10 cellular contexts compared by ENCODE assay signal in genomic region chrX:56798866-56799864, GRCh38.
DNase-seq lines count a peak whose midpoint lies in the region; ATAC-seq and TF ChIP-seq lines count a peak whose summit lies in the region.
"Had no signal": no experiment of that assay in that cellular context is flagged by ENCODE, and none has a peak within 500 bp of the region (broad histone marks: within the 10 kb centered on the region; RNA-seq: fewer than 3 reads in every experiment).

No MANE protein-coding gene starts in this region.

- no peaks in the 10 kb centered on the region for H3K36me3 ChIP-seq in OCI-LY1 (ENCODE audit: insufficient read depth, low read length)

- H3K4me1 Mint-ChIP-seq in activated CD4-positive, alpha-beta T cell treated with anti-CD3 and anti-CD28 coated beads for 36 hours: peaks cover 52% of the 10 kb centered on the region

- ATAC-seq in activated CD4-positive, alpha-beta T cell treated with anti-CD3 and anti-CD28 coated beads for 36 hours: no peak
- ATAC-seq in sciatic nerve: peak; percentile 74

- H3K9me3 ChIP-seq in OCI-LY1 (ENCODE audit: low read length): no peaks in the 10 kb centered on the region

- H3F3A ChIP-seq in OCI-LY1 (ENCODE audit: insufficient read depth, low read length): no peaks in the 10 kb centered on the region

- H3K9me2 ChIP-seq in OCI-LY1 (ENCODE audit: low read depth, low read length): no peaks in the 10 kb centered on the region

- H3K36me3 Mint-ChIP-seq in activated CD4-positive, alpha-beta T cell treated with anti-CD3 and anti-CD28 coated beads for 36 hours (ENCODE audit: low read depth): peaks cover 4% of the 10 kb centered on the region

- peak overlapping the region; percentile 88 for H3K27ac ChIP-seq in OCI-LY1 (ENCODE audit: low read depth, low read length, poor library complexity, severe bottlenecking)

- intact Hi-C loops in activated CD4-positive, alpha-beta T cell treated with anti-CD3 and anti-CD28 coated beads for 36 hours (cut with DNase I, micrococcal nuclease): no loop called here
- intact Hi-C loops in sciatic nerve (cut with DNase I): no loop called here

- TF ChIP-seq POLR2A in erythroblast (IDR thresholded peaks at IDR 0.05; ENCODE audit: low read length): no peak

- POLR2A ChIA-PET in activated CD4-positive, alpha-beta T cell treated with anti-CD3 and anti-CD28 coated beads for 36 hours (lab: Charles Lee): no interaction called here

- no peak overlapping the region for H3K9ac ChIP-seq in OCI-LY1 (ENCODE audit: low read length)

- H3K9me3 Mint-ChIP-seq in activated CD4-positive, alpha-beta T cell treated with anti-CD3 and anti-CD28 coated beads for 36 hours (ENCODE audit: low read depth): no peaks in the 10 kb centered on the region

- H3K4me1 ChIP-seq in OCI-LY1 (ENCODE audit: insufficient read depth, low read length, severe bottlenecking): peaks cover 40% of the 10 kb centered on the region

- no peaks in the 10 kb centered on the region for H4K20me1 ChIP-seq in OCI-LY1 (ENCODE audit: insufficient read depth, low read length)

- H3K27me3 ChIP-seq in OCI-LY1 (ENCODE audit: insufficient read depth, low read length): no peaks in the 10 kb centered on the region

- no peak overlapping the region for H3K4me2 ChIP-seq in OCI-LY1 (ENCODE audit: low read length)

- no peak overlapping the region for H3K4me3 Mint-ChIP-seq in activated CD4-positive, alpha-beta T cell treated with anti-CD3 and anti-CD28 coated beads for 36 hours

- H3K79me2 ChIP-seq in OCI-LY1 (ENCODE audit: insufficient read depth, low read length): no peaks in the 10 kb centered on the region

- H3K27ac Mint-ChIP-seq in activated CD4-positive, alpha-beta T cell treated with anti-CD3 and anti-CD28 coated beads for 36 hours: peak overlapping the region; percentile 94

- DNase-seq in activated CD4-positive, alpha-beta T cell treated with anti-CD3 and anti-CD28 coated beads for 36 hours: peak; percentile 43
- DNase-seq in activated CD4-positive, alpha-beta T cell treated with anti-CD3 and anti-CD28 coated beads, Interleukin-2, amount 50 U/mL, for 48 hours: no peak
- DNase-seq in erythroblast (lab: John Stamatoyannopoulos, UW) (peak; percentile 1 to 6), sciatic nerve (ENCODE audit: low spot score) (peak; percentile 75), AG20443 (ENCODE audit: low spot score) (no peak), DMS79 treated with DMSO at 0.1 percent for 48 hours (lab: John Stamatoyannopoulos, UW) (no peak), RKO (ENCODE audit: low spot score) (no peak)
- DNase-seq: NCI-H2171, small intestine had no signal

- H3K4me3 ChIP-seq in OCI-LY1 (ENCODE audit: low read depth, low read length, poor library complexity, severe bottlenecking): no peak overlapping the region

- CTCF ChIA-PET in activated CD4-positive, alpha-beta T cell treated with anti-CD3 and anti-CD28 coated beads for 36 hours (lab: Charles Lee): interaction anchor here (0.6 kb wide), 1 partner anchor 525 kb away, joined by 3 read pairs; no protein-coding TSS in a partner anchor

- H3K27me3 Mint-ChIP-seq in activated CD4-positive, alpha-beta T cell treated with anti-CD3 and anti-CD28 coated beads for 36 hours: no peaks in the 10 kb centered on the region

- no peak overlapping the region for H2AFZ ChIP-seq in OCI-LY1 (ENCODE audit: low read length)

- TF ChIP-seq CTCF in OCI-LY1 (IDR thresholded peaks at IDR 0.05; ENCODE audit: low read length): no peak

Comparison
In these comparisons a context has a peak if more than half of its experiments do, and no peak if none do; other contexts are left out.
1. DNase-seq: peak in activated CD4-positive, alpha-beta T cell treated with anti-CD3 and anti-CD28 coated beads for 36 hours (single experiment), erythroblast (2 of 2) and sciatic nerve (single experiment); none in activated CD4-positive, alpha-beta T cell treated with anti-CD3 and anti-CD28 coated beads, Interleukin-2, amount 50 U/mL, for 48 hours (0 of 2), AG20443 (single experiment), DMS79 treated with DMSO at 0.1 percent for 48 hours (single experiment) and RKO (single experiment).